ENCODE assay signal across 15 cellular contexts in the genomic region with DNA sequence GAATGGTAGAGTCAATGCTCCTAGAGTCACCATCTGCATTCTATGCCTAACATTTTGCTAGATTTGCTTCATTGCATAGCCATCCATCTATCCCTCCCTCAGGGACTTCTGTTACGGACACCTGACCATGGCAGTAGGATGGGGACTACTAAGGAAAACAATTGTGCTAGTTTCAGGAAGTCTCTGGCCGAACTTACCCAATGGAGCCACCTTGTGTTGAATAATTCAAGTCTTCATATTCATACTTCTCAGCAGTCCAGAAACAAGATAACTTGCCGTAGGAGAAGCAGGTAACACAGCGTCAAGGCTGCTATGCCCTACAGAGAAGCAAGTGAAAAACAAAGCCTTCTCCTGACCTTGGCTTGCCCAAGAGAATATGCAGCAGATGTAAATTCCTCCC.
DNase-seq lines count a peak whose midpoint lies in the region; ATAC-seq, FAIRE-seq and TF ChIP-seq lines count a peak whose summit lies in the region.
"Had no signal": no experiment of that assay in that cellular context is flagged by ENCODE, and none has a peak within 500 bp of the region (broad histone marks: within the 10 kb centered on the region; RNA-seq: fewer than 3 reads in every experiment).

No MANE protein-coding gene starts in this region.

- H3K9me3 ChIP-seq in fibroblast of lung (ENCODE audit: control insufficient read depth, insufficient read depth, low read depth, low read length) = no peaks in the 10 kb centered on the region

- H2AFZ ChIP-seq in fibroblast of lung (ENCODE audit: low read length) = no peak overlapping the region

- no peaks in the 10 kb centered on the region for H3K27me3 ChIP-seq in fibroblast of lung (ENCODE audit: control insufficient read depth, insufficient read depth, low read length)

- DNase-seq in NOMO-1 treated with DMSO at 0.1 percent for 48 hours (lab: John Stamatoyannopoulos, UW; ENCODE audit: unreplicated experiment) (peak; percentile 4), NOMO-1 treated with dmso at 0.1 percent for 144 hours (lab: John Stamatoyannopoulos, UW; ENCODE audit: unreplicated experiment) (no peak), RCC 7860 (ENCODE audit: low spot score) (peak; percentile 15), fibroblast of lung (ENCODE audit: low read depth in 2 of 2) (peak; percentile 40 to 48), retinal pigment epithelial cell (ENCODE audit: low read depth) (no peak), NCI-H146 treated with DMSO at 0.1 percent for 48 hours (lab: John Stamatoyannopoulos, UW; ENCODE audit: unreplicated experiment) (no peak), NCI-H187 treated with DMSO at 0.1 percent for 48 hours (lab: John Stamatoyannopoulos, UW) (no peak)
- DNase-seq: activated CD4-positive, alpha-beta T cell treated with anti-CD3 and anti-CD28 coated beads, Interleukin-2, amount 50 U/mL, for 4 hours; activated naive CD4-positive, alpha-beta T cell treated with anti-CD3 and anti-CD28 coated beads, Interleukin-2, amount 50 U/mL, for 16 hours; H9; NCI-H446; nephron progenitor cell; stimulated activated CD4-positive, alpha-beta T cell treated with anti-CD3 and anti-CD28 coated beads, Interleukin-2, amount 100 ng/mL, for 24 hours had no signal

- H3K27ac ChIP-seq in fibroblast of lung (ENCODE audit: insufficient read depth, low read length) = no peak overlapping the region

- TF ChIP-seq CTCF in fibroblast of lung (conservative IDR thresholded peaks at IDR 0.05 in 1 of 2, IDR thresholded peaks at IDR 0.05 in 1 of 2; ENCODE audit: low read depth in 1 of 2, low read length in 2 of 2) (no peak), retinal pigment epithelial cell (conservative IDR thresholded peaks at IDR 0.05; ENCODE audit: low read depth, low read length) (peak; percentile 6)

- H3K36me3 ChIP-seq in fibroblast of lung (ENCODE audit: control insufficient read depth, insufficient read depth, low read length) = no peaks in the 10 kb centered on the region

- no peak overlapping the region for H3K4me2 ChIP-seq in fibroblast of lung (ENCODE audit: extremely low read depth, insufficient read depth, low read length)

- H3K4me1 ChIP-seq in fibroblast of lung (ENCODE audit: control insufficient read depth, extremely low read depth, insufficient read depth, low read length) = no peaks in the 10 kb centered on the region

- H3K4me3 ChIP-seq in fibroblast of lung (replicated peaks in 1 of 4; ENCODE audit: control extremely low read depth in 1 of 4, insufficient read depth in 1 of 4, low read depth in 3 of 4, low read length in 4 of 4) = no peak overlapping the region
- no peak overlapping the region for H3K4me3 ChIP-seq in retinal pigment epithelial cell (ENCODE audit: low read length)
- H3K4me3 ChIP-seq: K562 had no signal

- FAIRE-seq in RCC 7860 (lab: Jason Lieb, UNC) = no peak
- FAIRE-seq: K562 had no signal

- no peaks in the 10 kb centered on the region for H4K20me1 ChIP-seq in fibroblast of lung (ENCODE audit: control insufficient read depth, extremely low read depth, insufficient read depth, low read length)

- H3K9ac ChIP-seq in fibroblast of lung (ENCODE audit: insufficient read depth, low read length) = no peak overlapping the region

- H3K79me2 ChIP-seq in fibroblast of lung (ENCODE audit: control insufficient read depth, insufficient read depth, low read length) = no peaks in the 10 kb centered on the region

- ATAC-seq in GM21447 (IDR thresholded peaks at IDR 0.05; ENCODE audit: unreplicated experiment) = no peak
- ATAC-seq: K562 had no signal

Comparison
In these comparisons a context has a peak if more than half of its experiments do, and no peak if none do; other contexts are left out.
1. DNase-seq: peak in NOMO-1 treated with DMSO at 0.1 percent for 48 hours (single experiment), RCC 7860 (single experiment) and fibroblast of lung (2 of 2); none in NOMO-1 treated with dmso at 0.1 percent for 144 hours (single experiment), retinal pigment epithelial cell (single experiment), NCI-H146 treated with DMSO at 0.1 percent for 48 hours (single experiment) and NCI-H187 treated with DMSO at 0.1 percent for 48 hours (single experiment).